1 cellular context compared by ENCODE assay signal in genomic region chr15:84656972-84657371, GRCh38.
TF ChIP-seq lines count a peak whose summit lies in the region.

No MANE protein-coding gene starts in this region.

TF ChIP-seq in H1, 55 proteins besides CTCF, POLR2A, EP300 and RAD21:
- TF ChIP-seq HDAC6 (IDR thresholded peaks at IDR 0.05; ENCODE audit: low read depth, low read length) (no peak), BACH1 (IDR thresholded peaks at IDR 0.05; ENCODE audit: low read length) (no peak), EZH2 (IDR thresholded peaks at IDR 0.05; ENCODE audit: low read depth, low read length, severe bottlenecking) (no peak)
TF ChIP-seq in H1: peak in this region for 0.
